8 cellular contexts compared by ENCODE assay signal in genomic region chrX:120561634-120562568, GRCh38. TPM values are rescaled to one million over a fixed set of nuclear protein-coding genes. Genes with fewer than 3 reads are reported as not detected.
DNase-seq lines count a peak whose midpoint lies in the region; ATAC-seq and TF ChIP-seq lines count a peak whose summit lies in the region.

No MANE protein-coding gene starts in this region.

- ATAC-seq in heart left ventricle (no peak), lung (ENCODE audit: insufficient read depth, low FRiP score) (no peak), HG03159 (IDR thresholded peaks at IDR 0.05; ENCODE audit: unreplicated experiment) (no peak)

- no peak for TF ChIP-seq CTCF in heart left ventricle (IDR thresholded peaks at IDR 0.05)
- TF ChIP-seq CTCF in astrocyte of the spinal cord (IDR thresholded peaks at IDR 0.05; ENCODE audit: low read depth, low read length): no peak
- no peak for TF ChIP-seq CTCF in lung (IDR thresholded peaks at IDR 0.05; ENCODE audit: control extremely low read depth, extremely low read depth)
- no peak for TF ChIP-seq CTCF in uterus (IDR thresholded peaks at IDR 0.05)
- no peak for TF ChIP-seq CTCF in GM13977 (IDR thresholded peaks at IDR 0.05; ENCODE audit: extremely low read depth, insufficient read depth, missing control alignments)

- H3K36me3 ChIP-seq in heart left ventricle (peaks cover 0 to 10% (median 0%) of the 10 kb centered on the region in 9 donors), lung (ENCODE audit: control insufficient read depth in 2 of 2, insufficient read depth in 2 of 2, low read length in 2 of 2) (no peaks in the 10 kb centered on the region), uterus (no peaks in the 10 kb centered on the region)

- DNase-seq in heart left ventricle (no peak), cardiac septum (ENCODE audit: low spot score) (no peak), astrocyte of the spinal cord (ENCODE audit: low read depth, low spot score) (no peak), lung (ENCODE audit: low spot score) (no peak), uterus (no peak), GM03348 (ENCODE audit: low spot score) (no peak), GM13977 (ENCODE audit: low spot score) (no peak)

- H3K4me3 ChIP-seq in heart left ventricle (peak overlapping the region; percentile 15 to 94 (median 68)), astrocyte of the spinal cord (ENCODE audit: low read depth, low read length) (peak overlapping the region; percentile 55), lung (peak overlapping the region; percentile 7), uterus (peak overlapping the region; percentile 25 to 30)

- in situ Hi-C loops in astrocyte of the spinal cord (cut with HindIII; ENCODE audit: low sequenced_read_pairs) (no loop called here), GM13977 (cut with MboI; ENCODE audit: low pct_unique_long_range_greater_than_20kb, low sequenced_read_pairs, unreplicated experiment) (no loop called here)

- H3K27me3 ChIP-seq in heart left ventricle (no peaks in the 10 kb centered on the region), lung (ENCODE audit: control insufficient read depth, insufficient read depth) (no peaks in the 10 kb centered on the region), uterus (peaks cover 0 to 4% of the 10 kb centered on the region in 2 donors)

- WGBS in heart left ventricle, 4 donors: 7 to 32% (median 19%) methylated on average over 12 of the region's 12 CpGs
- 1 to 31% methylated on average over 12 of the region's 12 CpGs for WGBS in lung, 2 donors

- intact Hi-C loops in heart left ventricle (cut with DNase I): loop anchor here (1.0 to 5.0 kb wide), 6 partner anchors 40 to 75 kb away; partner anchors contain the start of genes MCTS1 (in 8 of the 10) and C1GALT1C1 (in 3 of the 10)
- intact Hi-C loops in cardiac septum (cut with DNase I): loop anchor here (1.0 kb wide), 1 partner anchor 42 kb away; the partner anchor contains the start of gene MCTS1
- intact Hi-C loops in uterus (cut with DNase I; ENCODE audit: low total_unique reads): no loop called here

- no peaks in the 10 kb centered on the region for H3K9me3 ChIP-seq in heart left ventricle
- H3K9me3 ChIP-seq in lung (ENCODE audit: control insufficient read depth in 2 of 2, insufficient read depth in 1 of 2, low read length in 1 of 2): no peaks in the 10 kb centered on the region
- H3K9me3 ChIP-seq in uterus: no peaks in the 10 kb centered on the region

- TF ChIP-seq POLR2A in heart left ventricle (IDR thresholded peaks at IDR 0.05) (peak in 1 of 2 donors; percentile 56), uterus (IDR thresholded peaks at IDR 0.05) (peak in 1 of 2 donors; percentile 69)

- H3K27ac ChIP-seq in heart left ventricle: peak overlapping the region; percentile 79 to 100 (median 97)
- H3K27ac ChIP-seq in lung (ENCODE audit: low read depth in 1 of 2, low read length in 1 of 2): peak overlapping the region; percentile 71 to 94
- H3K27ac ChIP-seq in uterus: peak overlapping the region; percentile 87 to 97

- peaks cover 0 to 28% (median 9%) of the 10 kb centered on the region in 12 donors for H3K4me1 ChIP-seq in heart left ventricle
- H3K4me1 ChIP-seq in lung (ENCODE audit: control insufficient read depth in 2 of 2, insufficient read depth in 2 of 2, low read length in 2 of 2): no peaks in the 10 kb centered on the region
- no peaks in the 10 kb centered on the region for H3K4me1 ChIP-seq in uterus

RNA-seq across cellular contexts. Expression of gene CUL4B, which starts 1.1 kb away (rescaled TPM):
- total RNA-seq in heart left ventricle (10 to 100 TPM; 13.4 to 28.5 (median 19.7) TPM), cardiac septum (17.9 TPM), lung (10 to 100 TPM; 32.2 to 61.2 TPM), uterus (10 to 100 TPM; 29.2 to 88.1 (median 44.0) TPM)
- polyA plus RNA-seq in heart left ventricle (10 to 100 TPM in 1 of 2 donors, 1 to 10 TPM in 1; 7.5 to 13.7 TPM), lung (10 to 100 TPM; 15.2 to 16.4 TPM)

RNA-seq across cellular contexts. Expression of gene MCTS1, which starts 42.0 kb away (rescaled TPM):
- total RNA-seq in heart left ventricle (10 to 100 TPM; 17.6 to 47.3 (median 34.1) TPM), cardiac septum (26.7 TPM), lung (10 to 100 TPM; 22.6 to 35.4 TPM), uterus (10 to 100 TPM in 3 of 4 donors, 1 to 10 TPM in 1; 9.0 to 36.1 (median 22.6) TPM)
- polyA plus RNA-seq in heart left ventricle (10 to 100 TPM; 41.1 to 43.8 TPM), lung (10 to 100 TPM; 42.2 to 43.2 TPM)

Comparison
In these comparisons a context has a peak if more than half of its experiments do, and no peak if none do; other contexts are left out.
1. H3K4me3 ChIP-seq: peak in every context shown above with its lines; median percentile 68 in heart left ventricle; 55 in astrocyte of the spinal cord; 28 in uterus; 7 in lung.